Comparison of ENCODE assay signal across 19 cellular contexts in the genomic region with DNA sequence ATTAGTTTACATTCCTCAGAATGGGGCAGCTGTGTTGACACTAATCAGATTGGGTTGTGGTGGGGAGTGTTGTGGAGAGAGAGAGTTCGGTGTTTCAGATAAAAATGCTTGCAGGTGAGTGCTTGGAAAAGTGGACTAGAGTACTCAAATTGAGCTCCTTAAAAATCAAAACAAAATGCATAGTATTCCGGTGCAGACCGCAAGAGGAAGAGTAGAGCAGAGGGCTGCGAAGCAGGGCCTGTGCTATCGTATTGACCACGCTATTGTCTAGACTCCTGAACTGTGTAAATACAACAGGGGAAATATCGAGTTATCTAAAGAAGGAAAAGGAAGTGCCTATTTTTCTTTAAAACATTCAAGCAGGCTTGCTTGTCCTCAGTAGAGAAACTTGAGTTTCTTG.
DNase-seq lines count a peak whose midpoint lies in the region; ATAC-seq and TF ChIP-seq lines count a peak whose summit lies in the region.
"Had no signal": no experiment of that assay in that cellular context is flagged by ENCODE, and none has a peak within 500 bp of the region (broad histone marks: within the 10 kb centered on the region; RNA-seq: fewer than 3 reads in every experiment).

No MANE protein-coding gene starts in this region.

- TF ChIP-seq CTCF in OCI-LY3 (IDR thresholded peaks at IDR 0.05; ENCODE audit: low read depth, low read length) (no peak), foreskin keratinocyte (conservative IDR thresholded peaks at IDR 0.05) (peak; percentile 25), type B pancreatic cell (conservative IDR thresholded peaks at IDR 0.05) (no peak)

- H3K27me3 Mint-ChIP-seq in type B pancreatic cell (no peaks in the 10 kb centered on the region), immature natural killer cell (ENCODE audit: low read depth in 3 of 3) (peaks cover 0 to 4% (median 1%) of the 10 kb centered on the region in 3 donors)
- H3K27me3 Mint-ChIP-seq: activated CD4-positive, alpha-beta T cell treated with anti-CD3 and anti-CD28 coated beads for 36 hours; CD4-positive, alpha-beta T cell had no signal

- H3K36me3 Mint-ChIP-seq in type B pancreatic cell (no peaks in the 10 kb centered on the region), immature natural killer cell (no peaks in the 10 kb centered on the region)

- H4K20me1 ChIP-seq in OCI-LY3 (ENCODE audit: insufficient read depth, low read length): no peaks in the 10 kb centered on the region

- no peak overlapping the region for H3K27ac ChIP-seq in OCI-LY3 (ENCODE audit: low read length)
- peak overlapping the region; percentile 84 for H3K27ac ChIP-seq in foreskin keratinocyte
- H3K27ac ChIP-seq: dorsolateral prefrontal cortex had no signal

- no peak overlapping the region for H2AFZ ChIP-seq in OCI-LY3 (ENCODE audit: low read depth, low read length)

- peaks cover 4% of the 10 kb centered on the region; the same call in 1 of the 2 replicates for H3K79me2 ChIP-seq in OCI-LY3 (ENCODE audit: low read length)

- ATAC-seq in foreskin keratinocyte (peak; percentile 27), GM21381 (IDR thresholded peaks at IDR 0.05; ENCODE audit: unreplicated experiment) (no peak)
- ATAC-seq: activated CD4-positive, alpha-beta T cell treated with anti-CD3 and anti-CD28 coated beads for 36 hours had no signal

- H3K9me3 Mint-ChIP-seq in type B pancreatic cell (no peaks in the 10 kb centered on the region), immature natural killer cell (peaks cover 0 to 3% (median 0%) of the 10 kb centered on the region in 6 donors)
- H3K9me3 Mint-ChIP-seq: activated T-cell treated with anti-CD3 and anti-CD28 coated beads, Interleukin-2, amount 50 U/mL, for 24 hours; CD4-positive, alpha-beta T cell; neural crest cell had no signal

- H3K27ac Mint-ChIP-seq in type B pancreatic cell: peak overlapping the region; percentile 40
- H3K27ac Mint-ChIP-seq in immature natural killer cell: no peak overlapping the region
- H3K27ac Mint-ChIP-seq: activated CD4-positive, alpha-beta T cell treated with anti-CD3 and anti-CD28 coated beads for 36 hours; activated T-cell treated with anti-CD3 and anti-CD28 coated beads, Interleukin-2, amount 50 U/mL, for 24 hours; CD4-positive, alpha-beta T cell had no signal

- H3K36me3 ChIP-seq in OCI-LY3 (replicated peaks; ENCODE audit: low read depth, low read length): no peaks in the 10 kb centered on the region

- no peaks in the 10 kb centered on the region for H3K4me1 Mint-ChIP-seq in type B pancreatic cell (ENCODE audit: unreplicated experiment)
- H3K4me1 Mint-ChIP-seq in immature natural killer cell: no peaks in the 10 kb centered on the region
- H3K4me1 Mint-ChIP-seq: neural crest cell had no signal

- H3K4me1 ChIP-seq in OCI-LY3 (ENCODE audit: low read length): peaks cover 2% of the 10 kb centered on the region
- H3K4me1 ChIP-seq in foreskin keratinocyte: peaks cover 37% of the 10 kb centered on the region

- peak overlapping the region; percentile 6 for H3K4me2 ChIP-seq in OCI-LY3 (ENCODE audit: low read length)

- H3K9me3 ChIP-seq in OCI-LY3 (ENCODE audit: insufficient read depth, low read length): no peaks in the 10 kb centered on the region

- H3K9ac ChIP-seq in OCI-LY3 (ENCODE audit: low read length): no peak overlapping the region

- H3K4me3 Mint-ChIP-seq in type B pancreatic cell: peak overlapping the region; percentile 77
- no peak overlapping the region for H3K4me3 Mint-ChIP-seq in immature natural killer cell
- H3K4me3 Mint-ChIP-seq: activated CD4-positive, alpha-beta T cell treated with anti-CD3 and anti-CD28 coated beads for 36 hours; activated T-cell treated with anti-CD3 and anti-CD28 coated beads, Interleukin-2, amount 50 U/mL, for 24 hours; CD4-positive, alpha-beta T cell; neural crest cell had no signal

- H3K4me3 ChIP-seq in OCI-LY3 (ENCODE audit: low read length): no peak overlapping the region
- H3K4me3 ChIP-seq: dorsolateral prefrontal cortex had no signal

- no peaks in the 10 kb centered on the region for H3K27me3 ChIP-seq in OCI-LY3 (ENCODE audit: low read depth, low read length)
- no peaks in the 10 kb centered on the region for H3K27me3 ChIP-seq in foreskin keratinocyte

- DNase-seq in NCI-H1417 (lab: John Stamatoyannopoulos, UW) (peak in 2 of 3 experiments; percentile 38 to 44), NCI-H1417 treated with DMSO at 0.1 percent for 48 hours (lab: John Stamatoyannopoulos, UW) (no peak), foreskin keratinocyte (no peak), type B pancreatic cell (ENCODE audit: extremely low spot score, unreplicated experiment) (no peak), kidney tubule cell (ENCODE audit: low spot score) (no peak), immature natural killer cell (no peak)
- DNase-seq: 8988T; activated CD4-positive, alpha-beta T cell treated with anti-CD3 and anti-CD28 coated beads for 36 hours; activated T-cell treated with anti-CD3 and anti-CD28 coated beads, Interleukin-2, amount 50 U/mL, for 24 hours; aorta; CD4-positive, alpha-beta T cell; dorsolateral prefrontal cortex; GDM1; kidney; NCI-H2029 treated with DMSO at 0.1 percent for 48 hours; T-helper 1 cell had no signal

Comparison
In these comparisons a context has a peak if more than half of its experiments do, and no peak if none do; other contexts are left out.
1. DNase-seq: peak in NCI-H1417 (2 of 3); none in NCI-H1417 treated with DMSO at 0.1 percent for 48 hours (single experiment), foreskin keratinocyte (0 of 2), type B pancreatic cell (single experiment), kidney tubule cell (single experiment) and immature natural killer cell (0 of 3).